Comparison of ENCODE assay signal across 8 cellular contexts in the genomic region with DNA sequence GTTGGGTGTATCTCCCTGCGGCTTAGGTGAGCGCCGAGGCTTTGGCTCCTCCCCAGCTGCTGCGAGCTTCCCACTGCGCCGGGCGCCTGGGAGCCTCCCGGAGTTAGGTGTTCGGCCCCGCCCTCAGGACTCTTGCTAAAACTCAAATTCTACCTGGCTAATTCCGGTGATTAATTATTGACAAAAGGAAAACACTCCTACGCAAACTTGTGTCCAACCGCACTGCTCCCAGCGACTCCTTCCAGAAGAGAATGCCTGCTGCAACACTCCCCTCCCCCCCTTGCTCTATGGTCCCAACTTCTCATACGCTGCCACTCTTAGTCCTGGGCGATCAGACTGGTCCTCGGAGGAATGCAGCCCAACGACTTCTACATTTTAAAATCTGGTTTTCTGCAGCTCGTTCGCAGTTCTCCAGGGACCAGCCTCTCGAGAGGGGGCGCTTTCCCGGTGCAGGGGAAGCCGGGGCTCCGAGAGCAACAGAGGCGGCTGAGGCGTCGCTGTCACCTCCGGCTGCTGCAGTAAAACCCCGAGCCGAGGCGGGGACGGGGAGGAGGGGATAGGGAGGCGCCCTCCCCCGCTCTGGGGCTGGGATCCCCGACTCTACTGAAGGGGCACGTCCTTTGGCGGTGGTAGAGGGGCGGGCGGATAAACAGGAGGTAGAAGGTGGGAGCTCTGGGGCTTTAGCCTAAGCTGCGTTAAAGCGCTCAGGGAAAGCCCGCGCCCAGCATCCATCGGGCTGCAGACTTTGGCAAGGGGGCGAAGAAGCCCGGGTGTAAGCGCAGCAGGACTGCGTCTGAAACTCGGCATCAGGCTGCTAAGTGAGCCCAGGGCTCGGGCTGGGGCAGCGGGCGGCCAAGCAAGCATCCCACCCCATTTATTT. TPM values are rescaled to one million over a fixed set of nuclear protein-coding genes. Genes with fewer than 3 reads are reported as not detected.
DNase-seq lines count a peak whose midpoint lies in the region; ATAC-seq lines count a peak whose summit lies in the region.

A gene with protein sequence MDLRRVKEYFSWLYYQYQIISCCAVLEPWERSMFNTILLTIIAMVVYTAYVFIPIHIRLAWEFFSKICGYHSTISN (minus strand): TSS at position 77 of the 880 bp plus-strand sequence. CDS start 25,194 bp downstream, outside the sequence.

- intact Hi-C loops in left colon (cut with DNase I, micrococcal nuclease): no loop called here

- H3K27me3 ChIP-seq in MG63: peaks cover 34% of the 10 kb centered on the region

- H3K9me3 ChIP-seq in MG63: no peaks in the 10 kb centered on the region

- ATAC-seq in GM21786 (IDR thresholded peaks at IDR 0.05; ENCODE audit: unreplicated experiment) (peak; percentile 41), left colon (peak; percentile 59)

- H3K36me3 ChIP-seq in MG63: no peaks in the 10 kb centered on the region

- DNase-seq in Daoy (ENCODE audit: low read depth): peak; percentile 47
- peak; percentile 24 for DNase-seq in MG63
- peak; percentile 2 to 9 (median 5) for DNase-seq in activated CD4-positive, CD25-positive, alpha-beta regulatory T cell (lab: John Stamatoyannopoulos, UW)
- DNase-seq in cerebellum (ENCODE audit: low spot score): peak; percentile 66
- peak in 1 of 2 donors; percentile 28 for DNase-seq in left colon
- peak; percentile 54 to 65 for DNase-seq in stimulated activated CD4-positive, alpha-beta T cell treated with anti-CD3 and anti-CD28 coated beads, Interleukin-2, amount 100 ng/mL, for 24 hours
- no peak for DNase-seq in GM19240 (ENCODE audit: insufficient read length, low spot score)

- peak within 1 kb of the TSS; percentile 45 for H3K4me3 ChIP-seq in MG63

RNA-seq across cellular contexts. Expression of the gene that starts here (rescaled TPM):
- not detected in 2 replicates for total RNA-seq in Daoy (2014; rRNA removed; shearing (Covaris generic))
- not detected in 2 replicates for total RNA-seq in MG63 (2014; rRNA removed; shearing (Covaris generic); ENCODE audit: low replicate concordance)
- total RNA-seq in cerebellum (8.3 TPM), left colon (1 to 10 TPM in 1 of 2 donors, under 1 TPM in 1; 0.98 to 1.1 TPM)

Comparison
In these comparisons a context has a peak if more than half of its experiments do, and no peak if none do; other contexts are left out.
1. Peak in DNase-seq in Daoy; RNA of the gene not detected or under 1 TPM.
2. Peak in DNase-seq and H3K4me3 ChIP-seq in MG63; RNA of the gene not detected or under 1 TPM.